26 cellular contexts compared by ENCODE assay signal in genomic region chr6:22326500-22326899, GRCh38. TPM values are rescaled to one million over a fixed set of nuclear protein-coding genes. Genes with fewer than 3 reads are reported as not detected.
"Had no signal": no experiment of that assay in that cellular context is flagged by ENCODE, and none has a peak within 500 bp of the region (broad histone marks: within the 10 kb centered on the region; RNA-seq: fewer than 3 reads in every experiment).

No MANE protein-coding gene starts in this region.

- H3K27me3 ChIP-seq: heart left ventricle, neural progenitor cell, right lobe of liver, suprapubic skin, thyroid gland, uterus had no signal

- H3K27ac Mint-ChIP-seq: dendritic cell treated with granulocyte-macrophage colony-stimulating factor and Interleukin-4, amounts not matched to agents 40 ng/mL and 50 ng/mL, for 4 days; naive thymus-derived CD8-positive, alpha-beta T cell; neural progenitor cell; stimulated activated effector memory CD8-positive, alpha-beta T cell treated with anti-CD3 and anti-CD28 coated beads, Interleukin-12 subunit alpha, Interleukin-12 subunit beta, amount 100 ng/mL, for 72 hours; type B pancreatic cell had no signal

- H3K4me2 ChIP-seq: neural progenitor cell had no signal

- H3K4me1 Mint-ChIP-seq: naive thymus-derived CD8-positive, alpha-beta T cell; stimulated activated effector memory CD8-positive, alpha-beta T cell treated with anti-CD3 and anti-CD28 coated beads, Interleukin-12 subunit alpha, Interleukin-12 subunit beta, amount 100 ng/mL, for 72 hours had no signal

- ATAC-seq: heart left ventricle; left colon; mucosa of descending colon; naive thymus-derived CD8-positive, alpha-beta T cell; right lobe of liver; stimulated activated effector memory CD8-positive, alpha-beta T cell treated with anti-CD3 and anti-CD28 coated beads, Interleukin-12 subunit alpha, Interleukin-12 subunit beta, amount 100 ng/mL, for 72 hours; stimulated activated naive CD8-positive, alpha-beta T cell treated with anti-CD3 and anti-CD28 coated beads, Interleukin-15, Interleukin-2, amounts not matched to agents 100 U/mL and 50 U/mL, for 24 hours had no signal

- H3K4me3 Mint-ChIP-seq: dendritic cell treated with granulocyte-macrophage colony-stimulating factor and Interleukin-4, amounts not matched to agents 40 ng/mL and 50 ng/mL, for 4 days; naive thymus-derived CD8-positive, alpha-beta T cell; neural progenitor cell; stimulated activated effector memory CD8-positive, alpha-beta T cell treated with anti-CD3 and anti-CD28 coated beads, Interleukin-12 subunit alpha, Interleukin-12 subunit beta, amount 100 ng/mL, for 72 hours; type B pancreatic cell had no signal

- H3K27me3 Mint-ChIP-seq: dendritic cell treated with granulocyte-macrophage colony-stimulating factor and Interleukin-4, amounts not matched to agents 40 ng/mL and 50 ng/mL, for 4 days; naive thymus-derived CD8-positive, alpha-beta T cell; type B pancreatic cell had no signal

- H3K4me1 ChIP-seq: heart left ventricle, neural progenitor cell, parathyroid adenoma, prostate gland, right lobe of liver, suprapubic skin, thyroid gland, uterus had no signal

- DNase-seq: erythroblast; heart left ventricle; left colon; mammary epithelial cell; mucosa of descending colon; naive thymus-derived CD8-positive, alpha-beta T cell; occipital lobe; right lobe of liver; stimulated activated CD4-positive, alpha-beta T cell treated with anti-CD3 and anti-CD28 coated beads, Interleukin-4, amount 100 ng/mL, for 1 hour; stimulated activated CD8-positive, alpha-beta memory T cell treated with anti-CD3 and anti-CD28 coated beads, Interleukin-4, amount 100 ng/mL, for 48 hours; stimulated activated naive CD8-positive, alpha-beta T cell treated with anti-CD3 and anti-CD28 coated beads, Interleukin-15, Interleukin-2, amounts not matched to agents 100 U/mL and 50 U/mL, for 24 hours; thyroid gland; uterus had no signal

- H3K4me3 ChIP-seq: heart left ventricle, mucosa of descending colon, neural progenitor cell, prostate gland, right lobe of liver, suprapubic skin, thyroid gland, uterus had no signal

- H3K9ac ChIP-seq: neural progenitor cell, parathyroid adenoma had no signal

- H3K9me3 ChIP-seq: heart left ventricle, mucosa of descending colon, prostate gland, right lobe of liver, suprapubic skin, thyroid gland, uterus had no signal

- H3K36me3 ChIP-seq: heart left ventricle, neural progenitor cell, prostate gland, right lobe of liver, suprapubic skin, thyroid gland, uterus had no signal

- H2AFZ ChIP-seq: neural progenitor cell, parathyroid adenoma had no signal

- H3K36me3 Mint-ChIP-seq: naive thymus-derived CD8-positive, alpha-beta T cell; neural progenitor cell; stimulated activated effector memory CD8-positive, alpha-beta T cell treated with anti-CD3 and anti-CD28 coated beads, Interleukin-12 subunit alpha, Interleukin-12 subunit beta, amount 100 ng/mL, for 72 hours; type B pancreatic cell had no signal

- H3K9me3 Mint-ChIP-seq: dendritic cell treated with granulocyte-macrophage colony-stimulating factor and Interleukin-4, amounts not matched to agents 40 ng/mL and 50 ng/mL, for 4 days had no signal

- H3K27ac ChIP-seq: heart left ventricle, neural progenitor cell, parathyroid adenoma, prostate gland, right lobe of liver, suprapubic skin, thyroid gland, uterus had no signal

RNA-seq across cellular contexts. Expression of gene PRL, which starts 29.7 kb away (rescaled TPM):
- total RNA-seq: fibroblast of lung, frontal cortex, glomerular endothelial cell, heart left ventricle, kidney epithelial cell, left colon, liver, mammary epithelial cell, mucosa of descending colon, occipital lobe, prostate gland, renal cortical epithelial cell, right lobe of liver, suprapubic skin, thyroid gland, uterus had no signal
- polyA plus RNA-seq: fibroblast of lung, heart left ventricle, liver, mammary epithelial cell had no signal
